ENCODE assay signal across 18 cellular contexts in the genomic region with DNA sequence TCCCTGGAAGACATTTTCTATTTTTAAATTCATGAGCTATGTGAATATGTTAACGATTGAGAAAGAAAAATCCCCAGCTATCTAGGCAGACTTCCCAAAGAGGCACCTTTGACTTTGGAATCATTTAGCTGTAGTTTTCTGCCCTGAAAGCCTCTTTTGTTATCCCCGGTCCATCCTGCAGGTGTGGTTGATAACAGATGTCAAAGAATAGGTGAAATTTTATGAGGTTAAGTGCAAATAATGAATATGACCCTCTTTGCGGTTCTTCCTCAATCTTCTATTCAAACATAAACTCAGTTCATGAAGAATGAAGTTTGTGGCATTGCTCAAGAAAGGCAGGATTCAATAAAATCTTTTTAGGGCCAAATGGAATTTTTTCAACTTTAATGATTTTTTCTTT. TPM values are rescaled to one million over a fixed set of nuclear protein-coding genes. Genes with fewer than 3 reads are reported as not detected.
"Had no signal": no experiment of that assay in that cellular context is flagged by ENCODE, and none has a peak within 500 bp of the region (broad histone marks: within the 10 kb centered on the region; RNA-seq: fewer than 3 reads in every experiment).

No MANE protein-coding gene starts in this region.

- H3K9me3 ChIP-seq: esophagus squamous epithelium, tibial artery, vagina had no signal

- H3K4me3 ChIP-seq: coronary artery, esophagus squamous epithelium, tibial artery, vagina had no signal

- H3K36me3 ChIP-seq: esophagus squamous epithelium, tibial artery, vagina had no signal

- ATAC-seq: activated CD4-positive, alpha-beta T cell treated with anti-CD3 and anti-CD28 coated beads for 36 hours; activated CD8-positive, alpha-beta memory T cell treated with anti-CD3 and anti-CD28 coated beads, Interleukin-2, amount 10 ng/mL, durations not matched to agents 7 days and 5 days had no signal

- DNase-seq: activated CD4-positive, alpha-beta memory T cell treated with anti-CD3 and anti-CD28 coated beads for 36 hours; activated CD4-positive, alpha-beta T cell treated with anti-CD3 and anti-CD28 coated beads for 36 hours; activated CD8-positive, alpha-beta memory T cell treated with anti-CD3 and anti-CD28 coated beads, Interleukin-2, amount 10 ng/mL, durations not matched to agents 7 days and 5 days; activated naive CD4-positive, alpha-beta T cell treated with anti-CD3 and anti-CD28 coated beads, Interleukin-2, amount 10 ng/mL, durations not matched to agents 7 days and 5 days; activated T-cell treated with anti-CD3 and anti-CD28 coated beads, Interleukin-2, amount 50 U/mL, for 1 hour; esophagus squamous epithelium; glutamatergic neuron; kidney glomerular epithelial cell; nucleus accumbens; posterior cingulate gyrus; retina; stimulated activated CD4-positive, alpha-beta T cell treated with anti-CD3 and anti-CD28 coated beads, Interleukin-15, amount 100 ng/mL, for 24 hours; stimulated activated CD4-positive, alpha-beta T cell treated with anti-CD3 and anti-CD28 coated beads, Interleukin-4, amount 100 ng/mL, for 1 hour; stimulated activated naive CD4-positive, alpha-beta T cell; tibial artery had no signal

- H3K27me3 ChIP-seq: esophagus squamous epithelium, tibial artery, vagina had no signal

- H3K27ac ChIP-seq: coronary artery, esophagus squamous epithelium, tibial artery, vagina, VCaP had no signal

- H3K4me1 ChIP-seq: esophagus squamous epithelium, tibial artery, vagina had no signal

RNA-seq across cellular contexts. Expression of gene ATP8B1, which starts 51.6 kb away (rescaled TPM):
- total RNA-seq: activated CD4-positive, alpha-beta memory T cell treated with anti-CD3 and anti-CD28 coated beads for 36 hours; activated CD4-positive, alpha-beta T cell treated with anti-CD3 and anti-CD28 coated beads for 36 hours had no signal
